In the genomic region with DNA sequence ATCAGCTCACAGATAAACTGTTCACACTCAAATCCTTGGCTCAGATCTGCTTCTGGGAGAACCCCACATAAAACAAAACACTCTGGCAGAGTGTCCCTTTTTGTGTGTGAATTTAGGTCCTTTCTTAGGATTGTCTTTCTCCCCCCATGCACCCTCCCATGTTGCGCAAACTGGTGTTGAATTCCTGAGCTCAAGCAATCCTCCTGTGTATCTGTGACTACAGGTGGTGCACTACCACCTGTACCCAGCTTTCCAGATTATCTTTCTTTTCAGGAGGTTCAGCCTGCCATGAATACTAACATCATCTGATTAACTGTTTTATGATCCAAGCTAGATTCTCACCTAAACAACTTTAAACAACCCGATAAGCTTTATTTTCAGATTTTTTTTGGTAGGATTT, we compare ENCODE assay signal across 20 cellular contexts.
"Had no signal": no experiment of that assay in that cellular context is flagged by ENCODE, and none has a peak within 500 bp of the region (broad histone marks: within the 10 kb centered on the region; RNA-seq: fewer than 3 reads in every experiment).

No MANE protein-coding gene starts in this region.

- DNase-seq: activated CD4-positive, alpha-beta T cell treated with anti-CD3 and anti-CD28 coated beads for 1 hour; activated CD4-positive, alpha-beta T cell treated with anti-CD3 and anti-CD28 coated beads, Interleukin-2, amount 50 U/mL, for 1 hour; activated CD8-positive, alpha-beta T cell treated with anti-CD3 and anti-CD28 coated beads, Interleukin-2, amount 10 ng/mL, durations not matched to agents 7 days and 5 days; activated gamma-delta T cell; activated naive CD4-positive, alpha-beta T cell treated with anti-CD3 and anti-CD28 coated beads, Interleukin-2, amount 50 U/mL, for 16 hours; activated naive CD8-positive, alpha-beta T cell treated with anti-CD3 and anti-CD28 coated beads, Interleukin-2, amount 50 U/mL, for 24 hours; foreskin fibroblast; kidney; left lung; ovary; stimulated activated CD4-positive, alpha-beta T cell treated with anti-CD3 and anti-CD28 coated beads, Interleukin-4, amount 100 ng/mL, for 24 hours; stimulated activated naive CD4-positive, alpha-beta T cell treated with Interleukin-2 at 50 U/mL for 16 hours; upper lobe of right lung; WERI-Rb-1 had no signal

- H3K9me3 ChIP-seq: body of pancreas, neutrophil, prostate gland, upper lobe of right lung had no signal

- H3K4me3 ChIP-seq: body of pancreas, left lung, ovary, prostate gland, upper lobe of right lung had no signal

- FAIRE-seq: endometrium, kidney, TTC549 had no signal

- H3K27me3 ChIP-seq: body of pancreas, left lung, neutrophil, ovary, upper lobe of right lung had no signal

- H3K36me3 ChIP-seq: left lung, neutrophil, ovary, prostate gland, upper lobe of right lung, WERI-Rb-1 had no signal

- ATAC-seq: activated CD8-positive, alpha-beta T cell treated with anti-CD3 and anti-CD28 coated beads, Interleukin-2, amount 10 ng/mL, durations not matched to agents 7 days and 5 days; activated naive CD8-positive, alpha-beta T cell treated with anti-CD3 and anti-CD28 coated beads, Interleukin-2, amount 50 U/mL, for 24 hours; left lung; natural killer cell treated with Interleukin-12 subunit alpha and Interleukin-12 subunit beta and Interleukin-15 and Interleukin-18, amount 100 ng/mL, for 72 hours; upper lobe of right lung had no signal

- H3K4me1 ChIP-seq: body of pancreas, left lung, prostate gland, upper lobe of right lung had no signal

- H3K27ac ChIP-seq: body of pancreas, left lung, neutrophil, ovary, prostate gland, upper lobe of right lung, WERI-Rb-1 had no signal
